In genomic region chr9:135440620-135441019, GRCh38 we compare ENCODE assay signal across 17 cellular contexts. TPM values are rescaled to one million over a fixed set of nuclear protein-coding genes. Genes with fewer than 3 reads are reported as not detected.
DNase-seq lines count a peak whose midpoint lies in the region; ATAC-seq and TF ChIP-seq lines count a peak whose summit lies in the region.
"Had no signal": no experiment of that assay in that cellular context is flagged by ENCODE, and none has a peak within 500 bp of the region (broad histone marks: within the 10 kb centered on the region; RNA-seq: fewer than 3 reads in every experiment).

No MANE protein-coding gene starts in this region.

- no peak overlapping the region for H3K27ac ChIP-seq in foreskin keratinocyte
- peak overlapping the region in 3 of 4 donors; percentile 53 to 59 (median 56) for H3K27ac ChIP-seq in upper lobe of left lung
- H3K27ac ChIP-seq: heart left ventricle, left ventricle myocardium inferior had no signal

- H3K4me1 ChIP-seq in foreskin keratinocyte = no peaks in the 10 kb centered on the region
- H3K4me1 ChIP-seq in upper lobe of left lung = peaks cover 0 to 15% (median 4%) of the 10 kb centered on the region in 4 donors

- intact Hi-C loops in lower leg skin (cut with DNase I; ENCODE audit: low total_unique reads) = no loop called here

- no peaks in the 10 kb centered on the region for H3K36me3 Mint-ChIP-seq in activated CD8-positive, alpha-beta memory T cell treated with anti-CD3 and anti-CD28 coated beads, Interleukin-2, amount 10 ng/mL, durations not matched to agents 7 days and 5 days

- TF ChIP-seq POLR2A in upper lobe of left lung (IDR thresholded peaks at IDR 0.05) (no peak), lower leg skin (IDR thresholded peaks at IDR 0.05) (no peak)

- H3K4me3 ChIP-seq in upper lobe of left lung = peak overlapping the region in 2 of 4 donors; percentile 13 to 43
- no peak overlapping the region for H3K4me3 ChIP-seq in lower leg skin (ENCODE audit: low read depth, poor library complexity, severe bottlenecking)
- H3K4me3 ChIP-seq: heart left ventricle, left ventricle myocardium inferior had no signal

- peaks cover 14% of the 10 kb centered on the region for H3K27me3 Mint-ChIP-seq in activated CD8-positive, alpha-beta memory T cell treated with anti-CD3 and anti-CD28 coated beads, Interleukin-2, amount 10 ng/mL, durations not matched to agents 7 days and 5 days

- CTCF ChIA-PET in activated CD8-positive, alpha-beta memory T cell treated with anti-CD3 and anti-CD28 coated beads, Interleukin-2, amount 10 ng/mL, durations not matched to agents 7 days and 5 days (lab: Charles Lee) = no interaction called here

- H3K9me3 Mint-ChIP-seq in activated CD8-positive, alpha-beta memory T cell treated with anti-CD3 and anti-CD28 coated beads, Interleukin-2, amount 10 ng/mL, durations not matched to agents 7 days and 5 days (ENCODE audit: low read depth) = peaks cover 2% of the 10 kb centered on the region

- DNase-seq in NCI-H2196 (lab: John Stamatoyannopoulos, UW; ENCODE audit: unreplicated experiment) = peak; percentile 25
- DNase-seq in NCI-H2196 treated with DMSO at 0.1 percent for 48 hours (lab: John Stamatoyannopoulos, UW; ENCODE audit: unreplicated experiment) = no peak
- DNase-seq in NCI-H524 treated with DMSO at 0.1 percent for 48 hours (lab: John Stamatoyannopoulos, UW) = peak; percentile 29
- no peak for DNase-seq in foreskin keratinocyte
- DNase-seq in upper lobe of left lung = no peak
- DNase-seq in lower leg skin (ENCODE audit: low spot score in 2 of 2) = no peak
- no peak for DNase-seq in NCI-H187 treated with DMSO at 0.1 percent for 48 hours (lab: John Stamatoyannopoulos, UW)
- DNase-seq in activated CD8-positive, alpha-beta memory T cell treated with anti-CD3 and anti-CD28 coated beads, Interleukin-2, amount 10 ng/mL, durations not matched to agents 7 days and 5 days = no peak
- DNase-seq: CD4-positive, alpha-beta T cell; left ventricle myocardium inferior; NCI-H510A; nephron progenitor cell; stimulated activated CD4-positive, alpha-beta T cell treated with anti-CD3 and anti-CD28 coated beads, Interleukin-2, amount 100 ng/mL, for 48 hours; T-helper 9 cell; trophoblast cell had no signal

- no peak overlapping the region for H3K27ac Mint-ChIP-seq in activated CD8-positive, alpha-beta memory T cell treated with anti-CD3 and anti-CD28 coated beads, Interleukin-2, amount 10 ng/mL, durations not matched to agents 7 days and 5 days
- H3K27ac Mint-ChIP-seq: CD4-positive, alpha-beta T cell had no signal

- TF ChIP-seq CTCF in foreskin keratinocyte (conservative IDR thresholded peaks at IDR 0.05) (peak; percentile 50), upper lobe of left lung (IDR thresholded peaks at IDR 0.05) (peak in 3 of 6 experiments; percentile 7 to 34 (median 8)), lower leg skin (IDR thresholded peaks at IDR 0.05) (no peak)

- no peak overlapping the region for H3K4me3 Mint-ChIP-seq in activated CD8-positive, alpha-beta memory T cell treated with anti-CD3 and anti-CD28 coated beads, Interleukin-2, amount 10 ng/mL, durations not matched to agents 7 days and 5 days
- H3K4me3 Mint-ChIP-seq: CD4-positive, alpha-beta T cell; nephron progenitor cell had no signal

- H3K27me3 ChIP-seq in foreskin keratinocyte = no peaks in the 10 kb centered on the region
- peaks cover 0 to 3% (median 0%) of the 10 kb centered on the region in 4 donors for H3K27me3 ChIP-seq in upper lobe of left lung

- no peaks in the 10 kb centered on the region for H3K36me3 ChIP-seq in upper lobe of left lung
- H3K36me3 ChIP-seq: heart left ventricle, left ventricle myocardium inferior had no signal

- TF ChIP-seq EP300 in upper lobe of left lung (IDR thresholded peaks at IDR 0.05) = no peak

- 53 to 77% methylated on average over 8 to 10 of the region's 10 CpGs for WGBS in upper lobe of left lung, 2 donors
- whole genome bisulfite sequencing in lower leg skin, 2 donors = 81 to 86% methylated on average over 10 of the region's 10 CpGs

- H3K9me3 ChIP-seq in upper lobe of left lung = peaks cover 0 to 9% (median 0%) of the 10 kb centered on the region in 4 donors

- no peaks in the 10 kb centered on the region for H3K4me1 Mint-ChIP-seq in activated CD8-positive, alpha-beta memory T cell treated with anti-CD3 and anti-CD28 coated beads, Interleukin-2, amount 10 ng/mL, durations not matched to agents 7 days and 5 days

- ATAC-seq in foreskin keratinocyte = no peak
- ATAC-seq in upper lobe of left lung (ENCODE audit: low FRiP score in 2 of 2) = no peak
- no peak for ATAC-seq in activated CD8-positive, alpha-beta memory T cell treated with anti-CD3 and anti-CD28 coated beads, Interleukin-2, amount 10 ng/mL, durations not matched to agents 7 days and 5 days
- ATAC-seq: heart left ventricle, right cardiac atrium had no signal

RNA-seq across cellular contexts. Expression of gene PPP1R26, which starts 39.0 kb away (rescaled TPM):
- total RNA-seq in foreskin keratinocyte (14.3 and 15.1 TPM in 2 replicates), upper lobe of left lung (10 to 100 TPM; 25.6 to 48.6 (median 33.8) TPM), lower leg skin (10 to 100 TPM in 1 of 4 donors, 1 to 10 TPM in 3; 8.4 to 11.5 (median 9.2) TPM)
- polyA plus RNA-seq in foreskin keratinocyte = 7.2 and 7.6 TPM in 2 replicates
- under 1 TPM; 0.18 to 0.28 TPM for total RNA-seq in activated CD8-positive, alpha-beta memory T cell treated with anti-CD3 and anti-CD28 coated beads, Interleukin-2, amount 10 ng/mL, durations not matched to agents 7 days and 5 days

RNA-seq across cellular contexts. Expression of gene MRPS2, which starts 59.9 kb away (rescaled TPM):
- total RNA-seq in foreskin keratinocyte (65.8 and 70.9 TPM in 2 replicates), upper lobe of left lung (10 to 100 TPM; 11.1 to 40.6 (median 26.3) TPM), lower leg skin (10 to 100 TPM; 41.3 to 61.6 (median 49.7) TPM)
- 106 TPM in 2 replicates for polyA plus RNA-seq in foreskin keratinocyte
- 10 to 100 TPM; 34.7 to 38.0 TPM for total RNA-seq in activated CD8-positive, alpha-beta memory T cell treated with anti-CD3 and anti-CD28 coated beads, Interleukin-2, amount 10 ng/mL, durations not matched to agents 7 days and 5 days

Comparison
In these comparisons a context has a peak if more than half of its experiments do, and no peak if none do; other contexts are left out.
1. DNase-seq: peak in NCI-H2196 (single experiment) and NCI-H524 treated with DMSO at 0.1 percent for 48 hours (single experiment); none in NCI-H2196 treated with DMSO at 0.1 percent for 48 hours (single experiment), foreskin keratinocyte (0 of 2), upper lobe of left lung (0 of 2), lower leg skin (0 of 2), NCI-H187 treated with DMSO at 0.1 percent for 48 hours (single experiment) and activated CD8-positive, alpha-beta memory T cell treated with anti-CD3 and anti-CD28 coated beads, Interleukin-2, amount 10 ng/mL, durations not matched to agents 7 days and 5 days (single experiment).
2. RNA of gene PPP1R26, which starts 39.0 kb away (total RNA-seq): 25.6 to 48.6 TPM in upper lobe of left lung, 14.3 to 15.1 TPM in foreskin keratinocyte and 8.4 to 11.5 TPM in lower leg skin; 0.18 to 0.28 TPM in activated CD8-positive, alpha-beta memory T cell treated with anti-CD3 and anti-CD28 coated beads, Interleukin-2, amount 10 ng/mL, durations not matched to agents 7 days and 5 days; every median in the first group is over 4 times any median in the second.